ENCODE assay signal across 10 cellular contexts in the genomic region with DNA sequence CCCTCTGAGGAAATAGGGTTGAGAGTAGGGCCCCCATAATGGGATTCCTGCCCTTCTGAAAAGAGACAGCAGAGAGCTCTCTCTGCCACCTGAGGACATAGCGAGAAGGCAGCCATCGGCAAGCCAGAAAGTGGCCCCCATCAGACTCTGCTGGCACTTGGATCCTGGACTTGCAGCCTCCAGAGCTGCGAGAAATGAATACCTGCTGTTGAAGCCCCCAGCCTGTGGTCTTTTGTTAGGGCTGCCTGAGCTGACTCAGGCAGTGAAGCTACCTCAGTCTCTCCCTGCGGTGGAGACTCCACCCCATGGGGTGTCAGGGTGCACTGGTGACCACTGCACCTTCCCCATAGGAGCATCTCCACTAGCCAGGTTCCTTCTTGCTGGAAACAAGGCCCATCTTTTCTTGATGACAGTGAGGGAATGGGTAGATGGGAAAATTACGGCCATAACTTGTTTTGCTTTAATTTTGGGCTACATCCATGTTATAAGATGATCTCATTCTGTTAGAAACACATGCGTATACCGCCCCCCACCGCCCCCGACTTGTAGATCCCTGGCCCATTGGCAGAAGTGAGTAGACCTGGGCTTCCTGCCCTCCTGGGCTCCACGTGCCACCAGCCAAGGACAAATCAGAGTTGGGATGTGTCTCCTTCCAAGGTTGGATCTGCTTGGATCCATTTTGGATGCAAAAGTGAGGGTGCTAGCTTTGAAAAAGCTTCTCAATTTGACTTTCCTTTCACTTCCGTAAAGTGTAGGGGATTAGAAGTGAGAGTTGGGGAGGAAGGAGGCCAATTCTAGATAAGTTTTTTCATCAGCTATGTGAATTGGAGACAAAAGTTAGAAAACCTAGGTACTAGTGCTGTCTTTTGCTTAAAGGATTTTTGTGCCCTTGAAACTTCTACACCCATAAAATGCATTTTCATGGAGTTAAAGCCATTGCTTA. TPM values are rescaled to one million over a fixed set of nuclear protein-coding genes. Genes with fewer than 3 reads are reported as not detected.
DNase-seq lines count a peak whose midpoint lies in the region; ATAC-seq and TF ChIP-seq lines count a peak whose summit lies in the region.
"Had no signal": no experiment of that assay in that cellular context is flagged by ENCODE, and none has a peak within 500 bp of the region (broad histone marks: within the 10 kb centered on the region; RNA-seq: fewer than 3 reads in every experiment).

No MANE protein-coding gene starts in this region.

- no peak for TF ChIP-seq CTCF in omental fat pad (IDR thresholded peaks at IDR 0.05)

- ATAC-seq in HG02678 (IDR thresholded peaks at IDR 0.05; ENCODE audit: unreplicated experiment), result peak; percentile 27
- no peak for ATAC-seq in HG03097 (IDR thresholded peaks at IDR 0.05; ENCODE audit: low FRiP score, unreplicated experiment)
- no peak for ATAC-seq in GM21447 (IDR thresholded peaks at IDR 0.05; ENCODE audit: unreplicated experiment)
- no peak for ATAC-seq in omental fat pad (ENCODE audit: low FRiP score)

- peaks cover 7 to 61% (median 31%) of the 10 kb centered on the region in 11 experiments; a peak in 18 of 22 replicates for H3K36me3 ChIP-seq in BLaER1 treated with 17β-estradiol and CSF1 and Interleukin-3, amounts not matched to agents 10 nM and 100 nM

- H3K4me1 ChIP-seq in BLaER1 treated with 17β-estradiol and CSF1 and Interleukin-3, amounts not matched to agents 10 nM and 100 nM, result peaks cover 97 to 100% (median 100%) of the 10 kb centered on the region in 10 experiments

- H3K9ac ChIP-seq in BLaER1 treated with 17β-estradiol and CSF1 and Interleukin-3, amounts not matched to agents 10 nM and 100 nM, result peak overlapping the region in 8 of 11 experiments; percentile 12 to 78 (median 71); a peak in 11 of 22 replicates

- H4K20me1 ChIP-seq in BLaER1 treated with 17β-estradiol and CSF1 and Interleukin-3, amounts not matched to agents 10 nM and 100 nM, result peaks cover 2 to 68% (median 14%) of the 10 kb centered on the region in 11 experiments; a peak in 15 of 22 replicates

- H3K9me3 ChIP-seq in BLaER1 treated with 17β-estradiol and CSF1 and Interleukin-3, amounts not matched to agents 10 nM and 100 nM (replicated peaks in 1 of 11), result peaks cover 0 to 10% (median 2%) of the 10 kb centered on the region in 11 experiments; a peak in 13 of 22 replicates
- no peaks in the 10 kb centered on the region for H3K9me3 ChIP-seq in iPS-18c (ENCODE audit: control insufficient read depth, insufficient read depth, low read length)

- no peaks in the 10 kb centered on the region for H3K27me3 ChIP-seq in BLaER1 treated with 17β-estradiol and CSF1 and Interleukin-3, amounts not matched to agents 10 nM and 100 nM

- H3K4me2 ChIP-seq in BLaER1 treated with 17β-estradiol and CSF1 and Interleukin-3, amounts not matched to agents 10 nM and 100 nM, result peak overlapping the region; percentile 77 to 99 (median 93)

- no peak overlapping the region for H3K4me3 ChIP-seq in BLaER1 treated with 17β-estradiol and CSF1 and Interleukin-3, amounts not matched to agents 10 nM and 100 nM
- peak overlapping the region; percentile 11; the same call in 1 of the 2 replicates for H3K4me3 ChIP-seq in iPS-18c (ENCODE audit: insufficient read depth, low read depth, low read length)
- H3K4me3 ChIP-seq: coronary artery had no signal

- peak; percentile 76 to 78 for DNase-seq in activated CD4-positive, alpha-beta T cell treated with anti-CD3 and anti-CD28 coated beads, Interleukin-2, amount 50 U/mL, for 4 hours
- DNase-seq in omental fat pad (ENCODE audit: low spot score) (no peak), H4 (ENCODE audit: low spot score) (no peak)
- DNase-seq: NCI-H1417 had no signal

- H3K27ac ChIP-seq in BLaER1 treated with 17β-estradiol and CSF1 and Interleukin-3, amounts not matched to agents 10 nM and 100 nM, result peak overlapping the region in 9 of 11 experiments; percentile 77 to 100 (median 97); a peak in 20 of 22 replicates

RNA-seq across cellular contexts. Expression of a gene that starts 42.9 kb away (rescaled TPM):
- total RNA-seq in omental fat pad, result 10 to 100 TPM; 32.6 to 43.7 (median 38.7) TPM
- 14.7 and 17.6 TPM in 2 replicates for total RNA-seq in H4 (2014; rRNA removed; shearing (Covaris generic))

Comparison
In these comparisons a context has a peak if more than half of its experiments do, and no peak if none do; other contexts are left out.
1. DNase-seq: peak in activated CD4-positive, alpha-beta T cell treated with anti-CD3 and anti-CD28 coated beads, Interleukin-2, amount 50 U/mL, for 4 hours (2 of 2); none in omental fat pad (single experiment) and H4 (single experiment).